In genomic region chr1:58089898-58090535, GRCh38 we compare ENCODE assay signal across 22 cellular contexts.
"Had no signal": no experiment of that assay in that cellular context is flagged by ENCODE, and none has a peak within 500 bp of the region (broad histone marks: within the 10 kb centered on the region; RNA-seq: fewer than 3 reads in every experiment).

No MANE protein-coding gene starts in this region.

- H3K9me3 Mint-ChIP-seq: activated naive CD4-positive, alpha-beta T cell treated with anti-CD3 and anti-CD28 coated beads, Interleukin-2, amount 50 U/mL, for 24 hours; memory B cell; neural crest cell; stimulated activated naive CD8-positive, alpha-beta T cell treated with anti-CD3 and anti-CD28 coated beads, Interleukin-15, Interleukin-2, amounts not matched to agents 100 ng/mL and 50 ng/mL, for 24 hours had no signal

- H3K4me3 Mint-ChIP-seq: activated naive CD4-positive, alpha-beta T cell treated with anti-CD3 and anti-CD28 coated beads, Interleukin-2, amount 50 U/mL, for 24 hours; memory B cell; neural crest cell; stimulated activated naive CD8-positive, alpha-beta T cell treated with anti-CD3 and anti-CD28 coated beads, Interleukin-15, Interleukin-2, amounts not matched to agents 100 ng/mL and 50 ng/mL, for 24 hours had no signal

- H3K27me3 ChIP-seq: brain microvascular endothelial cell, esophagus muscularis mucosa, gastroesophageal sphincter, right atrium auricular region, thyroid gland had no signal

- H3K36me3 Mint-ChIP-seq: activated naive CD4-positive, alpha-beta T cell treated with anti-CD3 and anti-CD28 coated beads, Interleukin-2, amount 50 U/mL, for 24 hours; memory B cell had no signal

- H3K4me3 ChIP-seq: esophagus muscularis mucosa, gastroesophageal sphincter, right atrium auricular region, thyroid gland had no signal

- ATAC-seq: gastroesophageal sphincter had no signal

- H3K27ac ChIP-seq: brain microvascular endothelial cell, esophagus muscularis mucosa, gastroesophageal sphincter, right atrium auricular region, thyroid gland, WERI-Rb-1 had no signal

- H3K27ac Mint-ChIP-seq: activated naive CD4-positive, alpha-beta T cell treated with anti-CD3 and anti-CD28 coated beads, Interleukin-2, amount 50 U/mL, for 24 hours; memory B cell; stimulated activated naive CD8-positive, alpha-beta T cell treated with anti-CD3 and anti-CD28 coated beads, Interleukin-15, Interleukin-2, amounts not matched to agents 100 ng/mL and 50 ng/mL, for 24 hours had no signal

- H3K36me3 ChIP-seq: brain microvascular endothelial cell, esophagus muscularis mucosa, gastroesophageal sphincter, right atrium auricular region, thyroid gland, WERI-Rb-1 had no signal

- H3K4me1 ChIP-seq: esophagus muscularis mucosa, gastroesophageal sphincter, right atrium auricular region, thyroid gland had no signal

- DNase-seq: activated CD4-positive, alpha-beta T cell treated with anti-CD3 and anti-CD28 coated beads for 1 hour; activated CD4-positive, alpha-beta T cell treated with anti-CD3 and anti-CD28 coated beads, Interleukin-2, amount 50 U/mL, for 1 hour; activated gamma-delta T cell treated with Interleukin-2 at 50 U/mL for 16 hours; activated T-cell treated with anti-CD3 and anti-CD28 coated beads, Interleukin-2, amount 50 U/mL, for 1 hour; brain microvascular endothelial cell; dermis blood vessel endothelial cell; effector memory CD4-positive, alpha-beta T cell; left cardiac atrium; stimulated activated CD4-positive, alpha-beta T cell treated with anti-CD3 and anti-CD28 coated beads, Interleukin-12 subunit alpha, Interleukin-12 subunit beta, amount 100 ng/mL, for 4 hours; substantia nigra; T-helper 1 cell; thyroid gland; WERI-Rb-1 had no signal

- H3K9me3 ChIP-seq: esophagus muscularis mucosa, gastroesophageal sphincter, right atrium auricular region, thyroid gland had no signal

- H3K4me1 Mint-ChIP-seq: activated naive CD4-positive, alpha-beta T cell treated with anti-CD3 and anti-CD28 coated beads, Interleukin-2, amount 50 U/mL, for 24 hours; memory B cell had no signal

- FAIRE-seq: islet of Langerhans, TTC549 had no signal
